ENCODE assay signal across 1 cellular context in genomic region chr9:94517254-94517653, GRCh38.
TF ChIP-seq lines count a peak whose summit lies in the region.

No MANE protein-coding gene starts in this region.

TF ChIP-seq in HepG2, 621 proteins besides CTCF, POLR2A, EP300 and RAD21 (continued from another document):
- TF ChIP-seq ATF4 (CRISPR knock-in tag; IDR thresholded peaks at IDR 0.05) (0 out of 4 replicates have a peak, but pooled peaks of 1 of the 2 experiments have one; percentile 15), CEBPG (CRISPR knock-in tag; IDR thresholded peaks at IDR 0.05) (peak; percentile 51; the same call in 1 of the 2 replicates), NFIB (CRISPR knock-in tag; IDR thresholded peaks at IDR 0.05; ENCODE audit: borderline replicate concordance) (no peak), ZNF430 (CRISPR knock-in tag; IDR thresholded peaks at IDR 0.05) (no peak), USF2 (IDR thresholded peaks at IDR 0.05; ENCODE audit: low read depth, low read length) (no peak), USF2 (CRISPR knock-in tag; IDR thresholded peaks at IDR 0.05; ENCODE audit: borderline replicate concordance) (no peak), BHLHE40 (IDR thresholded peaks at IDR 0.05; ENCODE audit: low read length) (no peak), ZNF616 (CRISPR knock-in tag; IDR thresholded peaks at IDR 0.05; ENCODE audit: low read depth) (no peak), ZNF362 (CRISPR knock-in tag; IDR thresholded peaks at IDR 0.05; ENCODE audit: borderline replicate concordance) (peak; percentile 50), BRD4 (CRISPR knock-in tag; IDR thresholded peaks at IDR 0.05) (no peak)
TF ChIP-seq in HepG2: peak in this region for 3.
